9 cellular contexts compared by ENCODE assay signal in the genomic region with DNA sequence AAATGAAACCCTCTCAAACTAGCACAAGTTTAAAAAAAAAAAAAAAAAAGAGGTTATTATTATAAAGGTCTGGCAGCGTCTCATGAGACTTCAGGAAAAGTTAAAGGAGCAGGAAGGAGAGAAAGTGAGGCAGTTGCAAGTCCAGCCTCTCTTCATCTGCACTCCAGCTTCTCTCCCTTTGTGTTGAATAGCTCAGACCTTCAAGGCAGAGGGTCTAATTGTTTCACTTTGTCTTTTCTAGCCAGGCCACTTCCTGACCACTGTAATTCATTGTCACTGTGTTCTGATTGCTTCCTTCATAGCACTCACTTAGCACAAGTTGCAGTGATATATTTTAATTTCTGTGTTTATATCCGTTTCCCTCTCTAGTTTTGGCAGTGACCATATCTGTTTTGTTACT.
DNase-seq lines count a peak whose midpoint lies in the region; ATAC-seq, FAIRE-seq and TF ChIP-seq lines count a peak whose summit lies in the region.
"Had no signal": no experiment of that assay in that cellular context is flagged by ENCODE, and none has a peak within 500 bp of the region (broad histone marks: within the 10 kb centered on the region; RNA-seq: fewer than 3 reads in every experiment).

No MANE protein-coding gene starts in this region.

- H3K4me1 Mint-ChIP-seq in astrocyte (ENCODE audit: low read depth, unreplicated experiment), result peaks cover 72% of the 10 kb centered on the region
- peaks cover 6% of the 10 kb centered on the region for H3K4me1 Mint-ChIP-seq in CD8-positive, alpha-beta T cell (ENCODE audit: low read depth)
- H3K4me1 Mint-ChIP-seq: activated B cell treated with CpG ODN at 0.5 μM for 24 hours had no signal

- H4K20me1 ChIP-seq in astrocyte (ENCODE audit: insufficient read depth, low read length), result no peaks in the 10 kb centered on the region

- H2AFZ ChIP-seq in astrocyte (ENCODE audit: low read depth, low read length), result no peak overlapping the region

- H3K4me1 ChIP-seq in astrocyte (ENCODE audit: insufficient read depth, low read length) (peaks cover 53% of the 10 kb centered on the region), muscle layer of duodenum (ENCODE audit: control insufficient read depth in 1 of 2, insufficient read depth in 2 of 2, low read length in 2 of 2) (peaks cover 26 to 33% of the 10 kb centered on the region in 2 donors)
- no peaks in the 10 kb centered on the region for H3K4me1 ChIP-seq in CD8-positive, alpha-beta T cell (ENCODE audit: insufficient read depth, low read length)

- H3K9me3 ChIP-seq in astrocyte (ENCODE audit: insufficient read depth, low read depth, low read length) (no peaks in the 10 kb centered on the region), muscle layer of duodenum (ENCODE audit: control insufficient read depth in 1 of 2, low read length in 2 of 2) (no peaks in the 10 kb centered on the region)
- H3K9me3 ChIP-seq in CD8-positive, alpha-beta T cell (ENCODE audit: low read length), result no peaks in the 10 kb centered on the region

- no peak for TF ChIP-seq CTCF in astrocyte (IDR thresholded peaks at IDR 0.05; ENCODE audit: insufficient read depth, low read depth, low read length)
- TF ChIP-seq CTCF in CD8-positive, alpha-beta T cell (IDR thresholded peaks at IDR 0.05), result no peak

- H3K36me3 Mint-ChIP-seq in astrocyte (ENCODE audit: low read depth, unreplicated experiment), result peaks cover 31% of the 10 kb centered on the region
- H3K36me3 Mint-ChIP-seq in CD8-positive, alpha-beta T cell, result no peaks in the 10 kb centered on the region

- H3K79me2 ChIP-seq in astrocyte (ENCODE audit: insufficient read depth, low read length), result peaks cover 49% of the 10 kb centered on the region

- ATAC-seq in GM18873 (IDR thresholded peaks at IDR 0.05; ENCODE audit: low FRiP score, unreplicated experiment) (peak; percentile 61), HG03135 (IDR thresholded peaks at IDR 0.05; ENCODE audit: unreplicated experiment) (peak; percentile 85), GM21360 (IDR thresholded peaks at IDR 0.05; ENCODE audit: unreplicated experiment) (no peak), GM21723 (IDR thresholded peaks at IDR 0.05; ENCODE audit: unreplicated experiment) (no peak)
- no peak for ATAC-seq in CD8-positive, alpha-beta T cell

- DNase-seq in astrocyte (ENCODE audit: low read depth), result peak; percentile 29
- no peak for DNase-seq in CD8-positive, alpha-beta T cell
- no peak for DNase-seq in activated naive CD4-positive, alpha-beta T cell treated with Interleukin-2 at 50 U/mL for 16 hours
- DNase-seq: activated B cell treated with CpG ODN at 0.5 μM for 24 hours had no signal

- H3K27ac ChIP-seq in astrocyte (ENCODE audit: low read depth, low read length) (peak overlapping the region; percentile 94), muscle layer of duodenum (ENCODE audit: low read length) (peak overlapping the region; percentile 76)
- H3K27ac ChIP-seq in CD8-positive, alpha-beta T cell (ENCODE audit: low read depth, low read length), result no peak overlapping the region

- CTCF ChIA-PET in CD8-positive, alpha-beta T cell (lab: Charles Lee), result no interaction called here

- no peak for FAIRE-seq in astrocyte (lab: Jason Lieb, UNC)

- peak overlapping the region; percentile 37 for H3K4me3 Mint-ChIP-seq in astrocyte (ENCODE audit: unreplicated experiment)
- no peak overlapping the region for H3K4me3 Mint-ChIP-seq in CD8-positive, alpha-beta T cell
- H3K4me3 Mint-ChIP-seq: activated B cell treated with CpG ODN at 0.5 μM for 24 hours had no signal

- H3K4me2 ChIP-seq in astrocyte (ENCODE audit: low read length), result peak overlapping the region; percentile 82

- no peaks in the 10 kb centered on the region for H3K36me3 ChIP-seq in astrocyte (ENCODE audit: insufficient read depth, low read length)
- no peaks in the 10 kb centered on the region for H3K36me3 ChIP-seq in muscle layer of duodenum (ENCODE audit: control insufficient read depth in 1 of 2, insufficient read depth in 2 of 2, low read length in 2 of 2)
- H3K36me3 ChIP-seq in CD8-positive, alpha-beta T cell (ENCODE audit: insufficient read depth, low read length), result no peaks in the 10 kb centered on the region

- POLR2A ChIA-PET in CD8-positive, alpha-beta T cell (lab: Charles Lee), result no interaction called here

- H3K4me3 ChIP-seq in astrocyte (ENCODE audit: insufficient read depth, low read depth, low read length), result no peak overlapping the region
- no peak overlapping the region for H3K4me3 ChIP-seq in muscle layer of duodenum (ENCODE audit: low read depth in 1 of 2, low read length in 2 of 2)
- H3K4me3 ChIP-seq in CD8-positive, alpha-beta T cell (ENCODE audit: low read depth, low read length), result no peak overlapping the region

- H3K9ac ChIP-seq in astrocyte (ENCODE audit: low read length), result peak overlapping the region; percentile 58

- peak overlapping the region; percentile 98 for H3K27ac Mint-ChIP-seq in astrocyte (ENCODE audit: unreplicated experiment)
- no peak overlapping the region for H3K27ac Mint-ChIP-seq in CD8-positive, alpha-beta T cell
- H3K27ac Mint-ChIP-seq: activated B cell treated with CpG ODN at 0.5 μM for 24 hours had no signal

- intact Hi-C loops in CD8-positive, alpha-beta T cell (cut with DNase I, micrococcal nuclease), result no loop called here

- H3K27me3 ChIP-seq in astrocyte (ENCODE audit: insufficient read depth, low read length) (no peaks in the 10 kb centered on the region), muscle layer of duodenum (ENCODE audit: low read depth, low read length) (no peaks in the 10 kb centered on the region)
- H3K27me3 ChIP-seq in CD8-positive, alpha-beta T cell (ENCODE audit: insufficient read depth, low read length), result no peaks in the 10 kb centered on the region

- H3K9me3 Mint-ChIP-seq in astrocyte (ENCODE audit: unreplicated experiment), result no peaks in the 10 kb centered on the region
- no peaks in the 10 kb centered on the region for H3K9me3 Mint-ChIP-seq in CD8-positive, alpha-beta T cell
- H3K9me3 Mint-ChIP-seq: activated B cell treated with CpG ODN at 0.5 μM for 24 hours had no signal

- no peaks in the 10 kb centered on the region for H3K27me3 Mint-ChIP-seq in astrocyte (ENCODE audit: low read depth, unreplicated experiment)
- no peaks in the 10 kb centered on the region for H3K27me3 Mint-ChIP-seq in CD8-positive, alpha-beta T cell (ENCODE audit: low read depth)

Comparison
In these comparisons a context has a peak if more than half of its experiments do, and no peak if none do; other contexts are left out.
1. ATAC-seq: peak in GM18873 (single experiment) and HG03135 (single experiment); none in GM21360 (single experiment), CD8-positive, alpha-beta T cell (single experiment) and GM21723 (single experiment).